ENCODE assay signal across 8 cellular contexts in genomic region chr1:24236170-24237045, GRCh38. TPM values are rescaled to one million over a fixed set of nuclear protein-coding genes. Genes with fewer than 3 reads are reported as not detected.
DNase-seq lines count a peak whose midpoint lies in the region; ATAC-seq and TF ChIP-seq lines count a peak whose summit lies in the region.

No MANE protein-coding gene starts in this region.

- peaks cover 13% of the 10 kb centered on the region for H3K27me3 Mint-ChIP-seq in activated CD4-positive, alpha-beta T cell treated with anti-CD3 and anti-CD28 coated beads, Interleukin-2, amount 10 ng/mL, durations not matched to agents 7 days and 5 days
- peaks cover 19% of the 10 kb centered on the region for H3K27me3 Mint-ChIP-seq in activated CD8-positive, alpha-beta memory T cell treated with anti-CD3 and anti-CD28 coated beads, Interleukin-2, amount 10 ng/mL, durations not matched to agents 7 days and 5 days
- H3K27me3 Mint-ChIP-seq in glutamatergic neuron (ENCODE audit: unreplicated experiment) = no peaks in the 10 kb centered on the region

- ATAC-seq in activated CD8-positive, alpha-beta memory T cell treated with anti-CD3 and anti-CD28 coated beads, Interleukin-2, amount 10 ng/mL, durations not matched to agents 7 days and 5 days = peak; percentile 76
- ATAC-seq in stimulated activated naive CD8-positive, alpha-beta T cell treated with anti-CD3 and anti-CD28 coated beads, Interleukin-15, Interleukin-2, amounts not matched to agents 100 U/mL and 50 U/mL, for 24 hours = peak; percentile 100
- no peak for ATAC-seq in HG02870 (IDR thresholded peaks at IDR 0.05; ENCODE audit: unreplicated experiment)

- H3K4me3 Mint-ChIP-seq in activated CD4-positive, alpha-beta T cell treated with anti-CD3 and anti-CD28 coated beads, Interleukin-2, amount 10 ng/mL, durations not matched to agents 7 days and 5 days = no peak overlapping the region
- no peak overlapping the region for H3K4me3 Mint-ChIP-seq in activated CD8-positive, alpha-beta memory T cell treated with anti-CD3 and anti-CD28 coated beads, Interleukin-2, amount 10 ng/mL, durations not matched to agents 7 days and 5 days
- no peak overlapping the region for H3K4me3 Mint-ChIP-seq in glutamatergic neuron (ENCODE audit: unreplicated experiment)

- POLR2A ChIA-PET in activated CD4-positive, alpha-beta T cell treated with anti-CD3 and anti-CD28 coated beads, Interleukin-2, amount 10 ng/mL, durations not matched to agents 7 days and 5 days (lab: Charles Lee) = no interaction called here

- H3K9me3 Mint-ChIP-seq in activated CD4-positive, alpha-beta T cell treated with anti-CD3 and anti-CD28 coated beads, Interleukin-2, amount 10 ng/mL, durations not matched to agents 7 days and 5 days = no peaks in the 10 kb centered on the region
- H3K9me3 Mint-ChIP-seq in activated CD8-positive, alpha-beta memory T cell treated with anti-CD3 and anti-CD28 coated beads, Interleukin-2, amount 10 ng/mL, durations not matched to agents 7 days and 5 days (ENCODE audit: low read depth) = peaks cover 3% of the 10 kb centered on the region
- no peaks in the 10 kb centered on the region for H3K9me3 Mint-ChIP-seq in glutamatergic neuron (ENCODE audit: unreplicated experiment)

- no peak for TF ChIP-seq CTCF in glutamatergic neuron (IDR thresholded peaks at IDR 0.05; ENCODE audit: partially characterized antibody, unreplicated experiment)

- no peaks in the 10 kb centered on the region for H3K36me3 Mint-ChIP-seq in activated CD4-positive, alpha-beta T cell treated with anti-CD3 and anti-CD28 coated beads, Interleukin-2, amount 10 ng/mL, durations not matched to agents 7 days and 5 days (ENCODE audit: low read depth)
- H3K36me3 Mint-ChIP-seq in activated CD8-positive, alpha-beta memory T cell treated with anti-CD3 and anti-CD28 coated beads, Interleukin-2, amount 10 ng/mL, durations not matched to agents 7 days and 5 days = peaks cover 1% of the 10 kb centered on the region
- H3K36me3 Mint-ChIP-seq in glutamatergic neuron (ENCODE audit: unreplicated experiment) = no peaks in the 10 kb centered on the region

- no peak overlapping the region for H3K27ac Mint-ChIP-seq in activated CD4-positive, alpha-beta T cell treated with anti-CD3 and anti-CD28 coated beads, Interleukin-2, amount 10 ng/mL, durations not matched to agents 7 days and 5 days
- no peak overlapping the region for H3K27ac Mint-ChIP-seq in activated CD8-positive, alpha-beta memory T cell treated with anti-CD3 and anti-CD28 coated beads, Interleukin-2, amount 10 ng/mL, durations not matched to agents 7 days and 5 days
- H3K27ac Mint-ChIP-seq in glutamatergic neuron (ENCODE audit: unreplicated experiment) = no peak overlapping the region

- H3K4me1 Mint-ChIP-seq in activated CD4-positive, alpha-beta T cell treated with anti-CD3 and anti-CD28 coated beads, Interleukin-2, amount 10 ng/mL, durations not matched to agents 7 days and 5 days = no peaks in the 10 kb centered on the region
- peaks cover 13% of the 10 kb centered on the region for H3K4me1 Mint-ChIP-seq in activated CD8-positive, alpha-beta memory T cell treated with anti-CD3 and anti-CD28 coated beads, Interleukin-2, amount 10 ng/mL, durations not matched to agents 7 days and 5 days
- H3K4me1 Mint-ChIP-seq in glutamatergic neuron (ENCODE audit: low read depth, unreplicated experiment) = peaks cover 2% of the 10 kb centered on the region

- DNase-seq in activated CD4-positive, alpha-beta T cell treated with anti-CD3 and anti-CD28 coated beads for 24 hours (ENCODE audit: low read depth in 2 of 2) = peak; percentile 18 to 38
- DNase-seq in activated CD4-positive, alpha-beta T cell treated with anti-CD3 and anti-CD28 coated beads, Interleukin-2, amount 10 ng/mL, durations not matched to agents 7 days and 5 days = no peak
- peak; percentile 53 for DNase-seq in activated CD8-positive, alpha-beta memory T cell treated with anti-CD3 and anti-CD28 coated beads, Interleukin-2, amount 10 ng/mL, durations not matched to agents 7 days and 5 days
- DNase-seq in kidney glomerular epithelial cell (lab: John Stamatoyannopoulos, UW) (peak; percentile 18), NCI-H146 (lab: John Stamatoyannopoulos, UW) (no peak), glutamatergic neuron (no peak)
- DNase-seq in stimulated activated naive CD8-positive, alpha-beta T cell treated with anti-CD3 and anti-CD28 coated beads, Interleukin-15, Interleukin-2, amounts not matched to agents 100 U/mL and 50 U/mL, for 24 hours = peak; percentile 66

- CTCF ChIA-PET in activated CD4-positive, alpha-beta T cell treated with anti-CD3 and anti-CD28 coated beads, Interleukin-2, amount 10 ng/mL, durations not matched to agents 7 days and 5 days (lab: Charles Lee) = no interaction called here
- CTCF ChIA-PET in activated CD8-positive, alpha-beta memory T cell treated with anti-CD3 and anti-CD28 coated beads, Interleukin-2, amount 10 ng/mL, durations not matched to agents 7 days and 5 days (lab: Charles Lee) = no interaction called here

RNA-seq across cellular contexts. Expression of gene IFNLR1, which starts 49.3 kb away (rescaled TPM):
- total RNA-seq in activated CD4-positive, alpha-beta T cell treated with anti-CD3 and anti-CD28 coated beads, Interleukin-2, amount 10 ng/mL, durations not matched to agents 7 days and 5 days = 1 to 10 TPM; 3.2 to 3.4 TPM
- 1 to 10 TPM; 6.8 to 6.9 TPM for total RNA-seq in activated CD8-positive, alpha-beta memory T cell treated with anti-CD3 and anti-CD28 coated beads, Interleukin-2, amount 10 ng/mL, durations not matched to agents 7 days and 5 days
- total RNA-seq in glutamatergic neuron (ENCODE audit: unreplicated experiment) = 0.47 TPM

Comparison
In these comparisons a context has a peak if more than half of its experiments do, and no peak if none do; other contexts are left out.
1. DNase-seq: peak in activated CD4-positive, alpha-beta T cell treated with anti-CD3 and anti-CD28 coated beads for 24 hours (2 of 2), activated CD8-positive, alpha-beta memory T cell treated with anti-CD3 and anti-CD28 coated beads, Interleukin-2, amount 10 ng/mL, durations not matched to agents 7 days and 5 days (single experiment), kidney glomerular epithelial cell (single experiment) and stimulated activated naive CD8-positive, alpha-beta T cell treated with anti-CD3 and anti-CD28 coated beads, Interleukin-15, Interleukin-2, amounts not matched to agents 100 U/mL and 50 U/mL, for 24 hours (single experiment); none in activated CD4-positive, alpha-beta T cell treated with anti-CD3 and anti-CD28 coated beads, Interleukin-2, amount 10 ng/mL, durations not matched to agents 7 days and 5 days (single experiment), NCI-H146 (single experiment) and glutamatergic neuron (single experiment).